In genomic region chr1:115255154-115255553, GRCh38 we compare ENCODE assay signal across 16 cellular contexts.
"Had no signal": no experiment of that assay in that cellular context is flagged by ENCODE, and none has a peak within 500 bp of the region (broad histone marks: within the 10 kb centered on the region; RNA-seq: fewer than 3 reads in every experiment).

No MANE protein-coding gene starts in this region.

- H3K4me3 ChIP-seq: colonic mucosa, hepatocyte, left lung, ovary, upper lobe of right lung had no signal

- H3K9me3 ChIP-seq: colonic mucosa, ovary, upper lobe of right lung had no signal

- H3K79me2 ChIP-seq: hepatocyte had no signal

- H3K27me3 ChIP-seq: colonic mucosa, hepatocyte, left lung, ovary, upper lobe of right lung had no signal

- ATAC-seq: activated CD8-positive, alpha-beta T cell treated with anti-CD3 and anti-CD28 coated beads, Interleukin-2, amount 10 ng/mL, durations not matched to agents 7 days and 5 days; left lung; naive thymus-derived CD4-positive, alpha-beta T cell; sciatic nerve; stimulated activated naive CD8-positive, alpha-beta T cell treated with anti-CD3 and anti-CD28 coated beads, Interleukin-15, amount 100 ng/mL, for 72 hours; upper lobe of right lung had no signal

- H3K4me2 ChIP-seq: hepatocyte had no signal

- H3K4me1 ChIP-seq: colonic mucosa, left lung, upper lobe of right lung had no signal

- H3K36me3 ChIP-seq: colonic mucosa, left lung, ovary, upper lobe of right lung had no signal

- H2AFZ ChIP-seq: hepatocyte had no signal

- H3K27ac ChIP-seq: colonic mucosa, hepatocyte, left lung, ovary, upper lobe of right lung had no signal

- DNase-seq: activated CD4-positive, alpha-beta T cell treated with anti-CD3 and anti-CD28 coated beads, Interleukin-2, amount 10 ng/mL, durations not matched to agents 24 days and 14 days; activated CD4-positive, CD25-positive, alpha-beta regulatory T cell; activated CD8-positive, alpha-beta memory T cell treated with anti-CD3 and anti-CD28 coated beads, Interleukin-2, amount 50 U/mL, for 4 hours; activated CD8-positive, alpha-beta T cell treated with anti-CD3 and anti-CD28 coated beads, Interleukin-2, amount 10 ng/mL, durations not matched to agents 7 days and 5 days; activated naive CD8-positive, alpha-beta T cell treated with anti-CD3 and anti-CD28 coated beads, Interleukin-2, amount 10 ng/mL, durations not matched to agents 7 days and 5 days; aorta; colonic mucosa; kidney; left lung; naive thymus-derived CD4-positive, alpha-beta T cell; ovary; stimulated activated CD4-positive, alpha-beta T cell treated with anti-CD3 and anti-CD28 coated beads, Interleukin-1b, Interleukin-23, amount 100 ng/mL, for 48 hours; stimulated activated naive CD8-positive, alpha-beta T cell treated with anti-CD3 and anti-CD28 coated beads, Interleukin-15, amount 100 ng/mL, for 72 hours; upper lobe of right lung had no signal
